ENCODE assay signal across 1 cellular context in genomic region chr2:233353769-233354499, GRCh38.
TF ChIP-seq lines count a peak whose summit lies in the region.

A gene with protein sequence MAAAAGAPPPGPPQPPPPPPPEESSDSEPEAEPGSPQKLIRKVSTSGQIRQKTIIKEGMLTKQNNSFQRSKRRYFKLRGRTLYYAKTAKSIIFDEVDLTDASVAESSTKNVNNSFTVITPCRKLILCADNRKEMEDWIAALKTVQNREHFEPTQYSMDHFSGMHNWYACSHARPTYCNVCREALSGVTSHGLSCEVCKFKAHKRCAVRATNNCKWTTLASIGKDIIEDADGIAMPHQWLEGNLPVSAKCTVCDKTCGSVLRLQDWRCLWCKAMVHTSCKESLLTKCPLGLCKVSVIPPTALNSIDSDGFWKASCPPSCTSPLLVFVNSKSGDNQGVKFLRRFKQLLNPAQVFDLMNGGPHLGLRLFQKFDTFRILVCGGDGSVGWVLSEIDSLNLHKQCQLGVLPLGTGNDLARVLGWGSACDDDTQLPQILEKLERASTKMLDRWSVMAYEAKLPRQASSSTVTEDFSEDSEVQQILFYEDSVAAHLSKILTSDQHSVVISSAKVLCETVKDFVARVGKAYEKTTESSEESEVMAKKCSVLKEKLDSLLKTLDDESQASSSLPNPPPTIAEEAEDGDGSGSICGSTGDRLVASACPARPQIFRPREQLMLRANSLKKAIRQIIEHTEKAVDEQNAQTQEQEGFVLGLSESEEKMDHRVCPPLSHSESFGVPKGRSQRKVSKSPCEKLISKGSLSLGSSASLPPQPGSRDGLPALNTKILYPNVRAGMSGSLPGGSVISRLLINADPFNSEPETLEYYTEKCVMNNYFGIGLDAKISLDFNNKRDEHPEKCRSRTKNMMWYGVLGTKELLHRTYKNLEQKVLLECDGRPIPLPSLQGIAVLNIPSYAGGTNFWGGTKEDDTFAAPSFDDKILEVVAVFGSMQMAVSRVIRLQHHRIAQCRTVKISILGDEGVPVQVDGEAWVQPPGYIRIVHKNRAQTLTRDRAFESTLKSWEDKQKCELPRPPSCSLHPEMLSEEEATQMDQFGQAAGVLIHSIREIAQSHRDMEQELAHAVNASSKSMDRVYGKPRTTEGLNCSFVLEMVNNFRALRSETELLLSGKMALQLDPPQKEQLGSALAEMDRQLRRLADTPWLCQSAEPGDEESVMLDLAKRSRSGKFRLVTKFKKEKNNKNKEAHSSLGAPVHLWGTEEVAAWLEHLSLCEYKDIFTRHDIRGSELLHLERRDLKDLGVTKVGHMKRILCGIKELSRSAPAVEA (plus strand): TSS chr2:233354494. CDS start chr2:233354519, 25 bp downstream.

TF ChIP-seq in HepG2, 621 proteins besides CTCF, POLR2A, EP300 and RAD21 (continued from another document and continues in another):
- TF ChIP-seq MLLT10 (CRISPR knock-in tag; IDR thresholded peaks at IDR 0.05) (no peak), CBX2 (IDR thresholded peaks at IDR 0.05; ENCODE audit: low read depth, low read length) (no peak), CBX2 (CRISPR knock-in tag; IDR thresholded peaks at IDR 0.05; ENCODE audit: low read depth) (no peak), HCFC1 (IDR thresholded peaks at IDR 0.05; ENCODE audit: low read depth, low read length) (no peak), NKX3-1 (CRISPR knock-in tag; IDR thresholded peaks at IDR 0.05) (no peak; the same call in 1 of the 2 replicates), MTF1 (CRISPR knock-in tag; IDR thresholded peaks at IDR 0.05) (no peak), ZNF737 (CRISPR knock-in tag; IDR thresholded peaks at IDR 0.05; ENCODE audit: borderline replicate concordance) (no peak), NCOA1 (CRISPR knock-in tag; IDR thresholded peaks at IDR 0.05) (no peak), ZNF790 (CRISPR knock-in tag; IDR thresholded peaks at IDR 0.05; ENCODE audit: borderline replicate concordance) (no peak), ATRX (CRISPR knock-in tag; IDR thresholded peaks at IDR 0.05; ENCODE audit: borderline replicate concordance) (no peak), ZBTB10 (CRISPR knock-in tag; IDR thresholded peaks at IDR 0.05; ENCODE audit: borderline replicate concordance) (no peak), ZNF441 (CRISPR knock-in tag; IDR thresholded peaks at IDR 0.05; ENCODE audit: borderline replicate concordance) (peak; percentile 69), AGO2 (optimal IDR thresholded peaks at IDR 0.05; ENCODE audit: low read depth, low read length) (no peak), ZNF160 (CRISPR knock-in tag; IDR thresholded peaks at IDR 0.05) (0 out of 2 replicates have a peak, but pooled peaks have one; percentile 48), RXRB (CRISPR knock-in tag; IDR thresholded peaks at IDR 0.05; ENCODE audit: borderline replicate concordance) (no peak), ZNF33A (CRISPR knock-in tag; IDR thresholded peaks at IDR 0.05; ENCODE audit: borderline replicate concordance) (no peak), BCL6 (CRISPR knock-in tag; IDR thresholded peaks at IDR 0.05) (no peak), BRCA1 (CRISPR knock-in tag; IDR thresholded peaks at IDR 0.05) (no peak), HOXA7 (CRISPR knock-in tag; IDR thresholded peaks at IDR 0.05) (no peak), ZNF678 (CRISPR knock-in tag; IDR thresholded peaks at IDR 0.05) (no peak), PHF5A (CRISPR knock-in tag; IDR thresholded peaks at IDR 0.05; ENCODE audit: low read depth, unreplicated experiment) (no peak), ZC3H13 (CRISPR knock-in tag; IDR thresholded peaks at IDR 0.05) (0 out of 2 replicates have a peak, but pooled peaks have one; percentile 7), HDAC2 (CRISPR knock-in tag; IDR thresholded peaks at IDR 0.05) (no peak; the same call in 1 of the 2 replicates), HNRNPK (IDR thresholded peaks at IDR 0.05; ENCODE audit: low read depth, low read length, poor library complexity, severe bottlenecking) (no peak), GPN1 (CRISPR knock-in tag; IDR thresholded peaks at IDR 0.05; ENCODE audit: borderline replicate concordance) (no peak), HMGA1 (CRISPR knock-in tag; conservative IDR thresholded peaks at IDR 0.05) (no peak)
- TF ChIP-seq, protein P1, sequence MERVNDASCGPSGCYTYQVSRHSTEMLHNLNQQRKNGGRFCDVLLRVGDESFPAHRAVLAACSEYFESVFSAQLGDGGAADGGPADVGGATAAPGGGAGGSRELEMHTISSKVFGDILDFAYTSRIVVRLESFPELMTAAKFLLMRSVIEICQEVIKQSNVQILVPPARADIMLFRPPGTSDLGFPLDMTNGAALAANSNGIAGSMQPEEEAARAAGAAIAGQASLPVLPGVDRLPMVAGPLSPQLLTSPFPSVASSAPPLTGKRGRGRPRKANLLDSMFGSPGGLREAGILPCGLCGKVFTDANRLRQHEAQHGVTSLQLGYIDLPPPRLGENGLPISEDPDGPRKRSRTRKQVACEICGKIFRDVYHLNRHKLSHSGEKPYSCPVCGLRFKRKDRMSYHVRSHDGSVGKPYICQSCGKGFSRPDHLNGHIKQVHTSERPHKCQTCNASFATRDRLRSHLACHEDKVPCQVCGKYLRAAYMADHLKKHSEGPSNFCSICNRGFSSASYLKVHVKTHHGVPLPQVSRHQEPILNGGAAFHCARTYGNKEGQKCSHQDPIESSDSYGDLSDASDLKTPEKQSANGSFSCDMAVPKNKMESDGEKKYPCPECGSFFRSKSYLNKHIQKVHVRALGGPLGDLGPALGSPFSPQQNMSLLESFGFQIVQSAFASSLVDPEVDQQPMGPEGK (CRISPR knock-in tag; IDR thresholded peaks at IDR 0.05): no peak
- TF ChIP-seq, protein P2, sequence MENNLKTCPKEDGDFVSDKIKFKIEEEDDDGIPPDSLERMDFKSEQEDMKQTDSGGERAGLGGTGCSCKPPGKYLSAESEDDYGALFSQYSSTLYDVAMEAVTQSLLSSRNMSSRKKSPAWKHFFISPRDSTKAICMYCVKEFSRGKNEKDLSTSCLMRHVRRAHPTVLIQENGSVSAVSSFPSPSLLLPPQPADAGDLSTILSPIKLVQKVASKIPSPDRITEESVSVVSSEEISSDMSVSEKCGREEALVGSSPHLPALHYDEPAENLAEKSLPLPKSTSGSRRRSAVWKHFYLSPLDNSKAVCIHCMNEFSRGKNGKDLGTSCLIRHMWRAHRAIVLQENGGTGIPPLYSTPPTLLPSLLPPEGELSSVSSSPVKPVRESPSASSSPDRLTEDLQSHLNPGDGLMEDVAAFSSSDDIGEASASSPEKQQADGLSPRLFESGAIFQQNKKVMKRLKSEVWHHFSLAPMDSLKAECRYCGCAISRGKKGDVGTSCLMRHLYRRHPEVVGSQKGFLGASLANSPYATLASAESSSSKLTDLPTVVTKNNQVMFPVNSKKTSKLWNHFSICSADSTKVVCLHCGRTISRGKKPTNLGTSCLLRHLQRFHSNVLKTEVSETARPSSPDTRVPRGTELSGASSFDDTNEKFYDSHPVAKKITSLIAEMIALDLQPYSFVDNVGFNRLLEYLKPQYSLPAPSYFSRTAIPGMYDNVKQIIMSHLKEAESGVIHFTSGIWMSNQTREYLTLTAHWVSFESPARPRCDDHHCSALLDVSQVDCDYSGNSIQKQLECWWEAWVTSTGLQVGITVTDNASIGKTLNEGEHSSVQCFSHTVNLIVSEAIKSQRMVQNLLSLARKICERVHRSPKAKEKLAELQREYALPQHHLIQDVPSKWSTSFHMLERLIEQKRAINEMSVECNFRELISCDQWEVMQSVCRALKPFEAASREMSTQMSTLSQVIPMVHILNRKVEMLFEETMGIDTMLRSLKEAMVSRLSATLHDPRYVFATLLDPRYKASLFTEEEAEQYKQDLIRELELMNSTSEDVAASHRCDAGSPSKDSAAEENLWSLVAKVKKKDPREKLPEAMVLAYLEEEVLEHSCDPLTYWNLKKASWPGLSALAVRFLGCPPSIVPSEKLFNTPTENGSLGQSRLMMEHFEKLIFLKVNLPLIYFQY (CRISPR knock-in tag; IDR thresholded peaks at IDR 0.05; ENCODE audit: borderline replicate concordance): 0 out of 2 replicates have a peak, but pooled peaks have one; percentile 40
- TF ChIP-seq, protein P3, sequence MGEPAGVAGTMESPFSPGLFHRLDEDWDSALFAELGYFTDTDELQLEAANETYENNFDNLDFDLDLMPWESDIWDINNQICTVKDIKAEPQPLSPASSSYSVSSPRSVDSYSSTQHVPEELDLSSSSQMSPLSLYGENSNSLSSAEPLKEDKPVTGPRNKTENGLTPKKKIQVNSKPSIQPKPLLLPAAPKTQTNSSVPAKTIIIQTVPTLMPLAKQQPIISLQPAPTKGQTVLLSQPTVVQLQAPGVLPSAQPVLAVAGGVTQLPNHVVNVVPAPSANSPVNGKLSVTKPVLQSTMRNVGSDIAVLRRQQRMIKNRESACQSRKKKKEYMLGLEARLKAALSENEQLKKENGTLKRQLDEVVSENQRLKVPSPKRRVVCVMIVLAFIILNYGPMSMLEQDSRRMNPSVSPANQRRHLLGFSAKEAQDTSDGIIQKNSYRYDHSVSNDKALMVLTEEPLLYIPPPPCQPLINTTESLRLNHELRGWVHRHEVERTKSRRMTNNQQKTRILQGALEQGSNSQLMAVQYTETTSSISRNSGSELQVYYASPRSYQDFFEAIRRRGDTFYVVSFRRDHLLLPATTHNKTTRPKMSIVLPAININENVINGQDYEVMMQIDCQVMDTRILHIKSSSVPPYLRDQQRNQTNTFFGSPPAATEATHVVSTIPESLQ (CRISPR knock-in tag; conservative IDR thresholded peaks at IDR 0.05): no peak
- TF ChIP-seq, protein P4, sequence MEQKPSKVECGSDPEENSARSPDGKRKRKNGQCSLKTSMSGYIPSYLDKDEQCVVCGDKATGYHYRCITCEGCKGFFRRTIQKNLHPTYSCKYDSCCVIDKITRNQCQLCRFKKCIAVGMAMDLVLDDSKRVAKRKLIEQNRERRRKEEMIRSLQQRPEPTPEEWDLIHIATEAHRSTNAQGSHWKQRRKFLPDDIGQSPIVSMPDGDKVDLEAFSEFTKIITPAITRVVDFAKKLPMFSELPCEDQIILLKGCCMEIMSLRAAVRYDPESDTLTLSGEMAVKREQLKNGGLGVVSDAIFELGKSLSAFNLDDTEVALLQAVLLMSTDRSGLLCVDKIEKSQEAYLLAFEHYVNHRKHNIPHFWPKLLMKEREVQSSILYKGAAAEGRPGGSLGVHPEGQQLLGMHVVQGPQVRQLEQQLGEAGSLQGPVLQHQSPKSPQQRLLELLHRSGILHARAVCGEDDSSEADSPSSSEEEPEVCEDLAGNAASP (CRISPR knock-in tag; IDR thresholded peaks at IDR 0.05; ENCODE audit: borderline replicate concordance): 0 out of 2 replicates have a peak, but pooled peaks have one; percentile 32
- TF ChIP-seq, protein P5, sequence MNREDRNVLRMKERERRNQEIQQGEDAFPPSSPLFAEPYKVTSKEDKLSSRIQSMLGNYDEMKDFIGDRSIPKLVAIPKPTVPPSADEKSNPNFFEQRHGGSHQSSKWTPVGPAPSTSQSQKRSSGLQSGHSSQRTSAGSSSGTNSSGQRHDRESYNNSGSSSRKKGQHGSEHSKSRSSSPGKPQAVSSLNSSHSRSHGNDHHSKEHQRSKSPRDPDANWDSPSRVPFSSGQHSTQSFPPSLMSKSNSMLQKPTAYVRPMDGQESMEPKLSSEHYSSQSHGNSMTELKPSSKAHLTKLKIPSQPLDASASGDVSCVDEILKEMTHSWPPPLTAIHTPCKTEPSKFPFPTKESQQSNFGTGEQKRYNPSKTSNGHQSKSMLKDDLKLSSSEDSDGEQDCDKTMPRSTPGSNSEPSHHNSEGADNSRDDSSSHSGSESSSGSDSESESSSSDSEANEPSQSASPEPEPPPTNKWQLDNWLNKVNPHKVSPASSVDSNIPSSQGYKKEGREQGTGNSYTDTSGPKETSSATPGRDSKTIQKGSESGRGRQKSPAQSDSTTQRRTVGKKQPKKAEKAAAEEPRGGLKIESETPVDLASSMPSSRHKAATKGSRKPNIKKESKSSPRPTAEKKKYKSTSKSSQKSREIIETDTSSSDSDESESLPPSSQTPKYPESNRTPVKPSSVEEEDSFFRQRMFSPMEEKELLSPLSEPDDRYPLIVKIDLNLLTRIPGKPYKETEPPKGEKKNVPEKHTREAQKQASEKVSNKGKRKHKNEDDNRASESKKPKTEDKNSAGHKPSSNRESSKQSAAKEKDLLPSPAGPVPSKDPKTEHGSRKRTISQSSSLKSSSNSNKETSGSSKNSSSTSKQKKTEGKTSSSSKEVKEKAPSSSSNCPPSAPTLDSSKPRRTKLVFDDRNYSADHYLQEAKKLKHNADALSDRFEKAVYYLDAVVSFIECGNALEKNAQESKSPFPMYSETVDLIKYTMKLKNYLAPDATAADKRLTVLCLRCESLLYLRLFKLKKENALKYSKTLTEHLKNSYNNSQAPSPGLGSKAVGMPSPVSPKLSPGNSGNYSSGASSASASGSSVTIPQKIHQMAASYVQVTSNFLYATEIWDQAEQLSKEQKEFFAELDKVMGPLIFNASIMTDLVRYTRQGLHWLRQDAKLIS (CRISPR knock-in tag; IDR thresholded peaks at IDR 0.05): no peak
- TF ChIP-seq, protein P6, sequence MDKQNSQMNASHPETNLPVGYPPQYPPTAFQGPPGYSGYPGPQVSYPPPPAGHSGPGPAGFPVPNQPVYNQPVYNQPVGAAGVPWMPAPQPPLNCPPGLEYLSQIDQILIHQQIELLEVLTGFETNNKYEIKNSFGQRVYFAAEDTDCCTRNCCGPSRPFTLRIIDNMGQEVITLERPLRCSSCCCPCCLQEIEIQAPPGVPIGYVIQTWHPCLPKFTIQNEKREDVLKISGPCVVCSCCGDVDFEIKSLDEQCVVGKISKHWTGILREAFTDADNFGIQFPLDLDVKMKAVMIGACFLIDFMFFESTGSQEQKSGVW (CRISPR knock-in tag; IDR thresholded peaks at IDR 0.05; ENCODE audit: borderline replicate concordance): no peak
- TF ChIP-seq, protein P7, sequence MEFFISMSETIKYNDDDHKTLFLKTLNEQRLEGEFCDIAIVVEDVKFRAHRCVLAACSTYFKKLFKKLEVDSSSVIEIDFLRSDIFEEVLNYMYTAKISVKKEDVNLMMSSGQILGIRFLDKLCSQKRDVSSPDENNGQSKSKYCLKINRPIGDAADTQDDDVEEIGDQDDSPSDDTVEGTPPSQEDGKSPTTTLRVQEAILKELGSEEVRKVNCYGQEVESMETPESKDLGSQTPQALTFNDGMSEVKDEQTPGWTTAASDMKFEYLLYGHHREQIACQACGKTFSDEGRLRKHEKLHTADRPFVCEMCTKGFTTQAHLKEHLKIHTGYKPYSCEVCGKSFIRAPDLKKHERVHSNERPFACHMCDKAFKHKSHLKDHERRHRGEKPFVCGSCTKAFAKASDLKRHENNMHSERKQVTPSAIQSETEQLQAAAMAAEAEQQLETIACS (CRISPR knock-in tag; IDR thresholded peaks at IDR 0.05): no peak; the same call in 1 of the 2 replicates
